ENCODE assay signal across 1 cellular context in the genomic region with DNA sequence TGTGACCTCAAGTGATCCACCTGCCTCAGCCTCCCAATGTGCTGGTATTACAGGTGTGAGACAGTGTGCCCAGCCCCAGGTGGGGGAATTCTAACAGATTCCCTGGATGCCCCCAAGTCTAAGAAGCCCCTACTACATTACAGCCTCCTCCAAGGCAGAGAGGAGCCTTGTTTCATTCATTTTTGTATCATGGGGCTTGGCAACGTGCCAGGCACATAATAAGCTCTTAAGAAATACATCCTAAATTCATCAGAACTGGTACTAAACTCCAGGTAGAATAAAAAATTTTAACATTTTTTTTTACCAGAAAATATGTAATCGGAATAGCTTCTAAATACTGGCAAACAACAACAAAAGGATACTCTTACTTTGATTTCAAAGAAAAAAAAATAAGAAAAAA.
TF ChIP-seq lines count a peak whose summit lies in the region.

No MANE protein-coding gene starts in this region.

TF ChIP-seq in SK-N-SH treated with all-trans-retinoic acid at 6 μM for 48 hours, 23 proteins besides CTCF, POLR2A, EP300 and RAD21 (continued from another document):
- TF ChIP-seq, protein P1, sequence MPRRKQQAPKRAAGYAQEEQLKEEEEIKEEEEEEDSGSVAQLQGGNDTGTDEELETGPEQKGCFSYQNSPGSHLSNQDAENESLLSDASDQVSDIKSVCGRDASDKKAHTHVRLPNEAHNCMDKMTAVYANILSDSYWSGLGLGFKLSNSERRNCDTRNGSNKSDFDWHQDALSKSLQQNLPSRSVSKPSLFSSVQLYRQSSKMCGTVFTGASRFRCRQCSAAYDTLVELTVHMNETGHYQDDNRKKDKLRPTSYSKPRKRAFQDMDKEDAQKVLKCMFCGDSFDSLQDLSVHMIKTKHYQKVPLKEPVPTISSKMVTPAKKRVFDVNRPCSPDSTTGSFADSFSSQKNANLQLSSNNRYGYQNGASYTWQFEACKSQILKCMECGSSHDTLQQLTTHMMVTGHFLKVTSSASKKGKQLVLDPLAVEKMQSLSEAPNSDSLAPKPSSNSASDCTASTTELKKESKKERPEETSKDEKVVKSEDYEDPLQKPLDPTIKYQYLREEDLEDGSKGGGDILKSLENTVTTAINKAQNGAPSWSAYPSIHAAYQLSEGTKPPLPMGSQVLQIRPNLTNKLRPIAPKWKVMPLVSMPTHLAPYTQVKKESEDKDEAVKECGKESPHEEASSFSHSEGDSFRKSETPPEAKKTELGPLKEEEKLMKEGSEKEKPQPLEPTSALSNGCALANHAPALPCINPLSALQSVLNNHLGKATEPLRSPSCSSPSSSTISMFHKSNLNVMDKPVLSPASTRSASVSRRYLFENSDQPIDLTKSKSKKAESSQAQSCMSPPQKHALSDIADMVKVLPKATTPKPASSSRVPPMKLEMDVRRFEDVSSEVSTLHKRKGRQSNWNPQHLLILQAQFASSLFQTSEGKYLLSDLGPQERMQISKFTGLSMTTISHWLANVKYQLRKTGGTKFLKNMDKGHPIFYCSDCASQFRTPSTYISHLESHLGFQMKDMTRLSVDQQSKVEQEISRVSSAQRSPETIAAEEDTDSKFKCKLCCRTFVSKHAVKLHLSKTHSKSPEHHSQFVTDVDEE (CRISPR knock-in tag; IDR thresholded peaks at IDR 0.05) = no peak
- TF ChIP-seq ISL1 (CRISPR knock-in tag; IDR thresholded peaks at IDR 0.05) (no peak), ESRRG (CRISPR knock-in tag; IDR thresholded peaks at IDR 0.05) (no peak), PPARA (CRISPR knock-in tag; IDR thresholded peaks at IDR 0.05; ENCODE audit: borderline replicate concordance) (no peak)
